Comparison of ENCODE assay signal across 21 cellular contexts in genomic region chr12:75888398-75888797, GRCh38.
"Had no signal": no experiment of that assay in that cellular context is flagged by ENCODE, and none has a peak within 500 bp of the region (broad histone marks: within the 10 kb centered on the region; RNA-seq: fewer than 3 reads in every experiment).

No MANE protein-coding gene starts in this region.

- ATAC-seq: activated CD8-positive, alpha-beta memory T cell treated with anti-CD3 and anti-CD28 coated beads, Interleukin-2, amount 10 ng/mL, durations not matched to agents 7 days and 5 days; activated CD8-positive, alpha-beta T cell treated with anti-CD3 and anti-CD28 coated beads for 36 hours; effector memory CD8-positive, alpha-beta T cell; esophagus mucosa; gastrocnemius medialis; left ventricle myocardium superior had no signal

- H3K4me1 ChIP-seq: gastrocnemius medialis, testis, vagina had no signal

- H3K4me3 ChIP-seq: body of pancreas, gastrocnemius medialis, testis, vagina had no signal

- FAIRE-seq: colon, endothelial cell of umbilical vein, islet of Langerhans had no signal

- DNase-seq: activated CD4-positive, alpha-beta T cell treated with anti-CD3 and anti-CD28 coated beads, Interleukin-2, amount 10 ng/mL, durations not matched to agents 7 days and 5 days; activated CD4-positive, CD25-positive, alpha-beta regulatory T cell treated with anti-CD3 and anti-CD28 coated beads, Interleukin-2, amount 50 U/mL, for 72 hours; activated CD8-positive, alpha-beta memory T cell treated with anti-CD3 and anti-CD28 coated beads, Interleukin-2, amount 10 ng/mL, durations not matched to agents 7 days and 5 days; activated CD8-positive, alpha-beta T cell treated with anti-CD3 and anti-CD28 coated beads for 36 hours; activated effector memory CD4-positive, alpha-beta T cell treated with anti-CD3 and anti-CD28 coated beads, Interleukin-2, amount 50 U/mL, for 16 hours; activated T-cell treated with anti-CD3 and anti-CD28 coated beads for 4 hours; body of pancreas; central memory CD4-positive, alpha-beta T cell; effector memory CD8-positive, alpha-beta T cell; gastrocnemius medialis; left ventricle myocardium superior; stimulated activated CD4-positive, alpha-beta T cell treated with anti-CD3 and anti-CD28 coated beads, Interleukin-2, amount 100 ng/mL, for 48 hours; stimulated activated CD8-positive, alpha-beta memory T cell treated with anti-CD3 and anti-CD28 coated beads, Interleukin-4, amount 100 ng/mL, for 48 hours; stimulated activated naive CD4-positive, alpha-beta T cell; trophoblast cell had no signal

- H3K27ac ChIP-seq: body of pancreas, gastrocnemius medialis, vagina had no signal

- H3K36me3 ChIP-seq: gastrocnemius medialis, vagina had no signal

- H3K27me3 ChIP-seq: body of pancreas, gastrocnemius medialis, testis, vagina had no signal

- H3K9me3 ChIP-seq: body of pancreas, gastrocnemius medialis, testis, vagina had no signal
